Comparison of ENCODE assay signal across 28 cellular contexts in genomic region chr19:30008169-30008568, GRCh38.
"Had no signal": no experiment of that assay in that cellular context is flagged by ENCODE, and none has a peak within 500 bp of the region (broad histone marks: within the 10 kb centered on the region; RNA-seq: fewer than 3 reads in every experiment).

No MANE protein-coding gene starts in this region.

- H3K9me3 Mint-ChIP-seq: stimulated activated effector memory CD8-positive, alpha-beta T cell treated with anti-CD3 and anti-CD28 coated beads, Interleukin-12 subunit alpha, Interleukin-12 subunit beta, amount 100 ng/mL, for 72 hours; stimulated activated memory B cell treated with anti-CD40 and anti-IgM and Interleukin-4, amounts not matched to agents 10 μg/mL and 1 μg/mL and 100 μg/mL, for 72 hours; stimulated activated naive B cell treated with anti-CD40 and anti-IgM and Interleukin-4, amounts not matched to agents 10 μg/mL and 1 μg/mL and 100 μg/mL, for 72 hours; stimulated activated naive CD8-positive, alpha-beta T cell treated with anti-CD3 and anti-CD28 coated beads, Interleukin-15, amount 100 ng/mL, for 72 hours; stimulated activated naive CD8-positive, alpha-beta T cell treated with anti-CD3 and anti-CD28 coated beads, Interleukin-15, Interleukin-2, amounts not matched to agents 100 ng/mL and 50 ng/mL, for 24 hours; type B pancreatic cell had no signal

- H3K9me3 ChIP-seq: stomach, suprapubic skin, testis, thoracic aorta, thyroid gland, tibial artery, tibial nerve, transverse colon, upper lobe of left lung, upper lobe of right lung, uterus, vagina had no signal

- H3K4me3 ChIP-seq: stomach, suprapubic skin, testis, thoracic aorta, thyroid gland, tibial artery, tibial nerve, transverse colon, upper lobe of left lung, upper lobe of right lung, uterus, vagina had no signal

- H3K27ac ChIP-seq: stomach, suprapubic skin, testis, thoracic aorta, thyroid gland, tibial artery, tibial nerve, transverse colon, upper lobe of left lung, upper lobe of right lung, uterus, vagina had no signal

- H3K4me1 ChIP-seq: suprapubic skin, testis, thyroid gland, tibial artery, upper lobe of left lung, upper lobe of right lung, uterus had no signal

- H3K4me3 Mint-ChIP-seq: stimulated activated effector memory CD8-positive, alpha-beta T cell treated with anti-CD3 and anti-CD28 coated beads, Interleukin-12 subunit alpha, Interleukin-12 subunit beta, amount 100 ng/mL, for 72 hours; stimulated activated memory B cell treated with anti-CD40 and anti-IgM and Interleukin-4, amounts not matched to agents 10 μg/mL and 1 μg/mL and 100 μg/mL, for 72 hours; stimulated activated naive B cell treated with anti-CD40 and anti-IgM and Interleukin-4, amounts not matched to agents 10 μg/mL and 1 μg/mL and 100 μg/mL, for 72 hours; stimulated activated naive CD8-positive, alpha-beta T cell treated with anti-CD3 and anti-CD28 coated beads, Interleukin-15, amount 100 ng/mL, for 72 hours; stimulated activated naive CD8-positive, alpha-beta T cell treated with anti-CD3 and anti-CD28 coated beads, Interleukin-15, Interleukin-2, amounts not matched to agents 100 ng/mL and 50 ng/mL, for 24 hours; type B pancreatic cell had no signal

- ATAC-seq: stimulated activated effector memory CD8-positive, alpha-beta T cell treated with anti-CD3 and anti-CD28 coated beads, Interleukin-12 subunit alpha, Interleukin-12 subunit beta, amount 100 ng/mL, for 72 hours; stimulated activated memory B cell treated with anti-CD40 and anti-IgM and Interleukin-4, amounts not matched to agents 10 μg/mL and 1 μg/mL and 100 μg/mL, for 72 hours; stimulated activated naive B cell treated with anti-CD40 and anti-IgM and Interleukin-4, amounts not matched to agents 10 μg/mL and 1 μg/mL and 100 μg/mL, for 72 hours; stimulated activated naive CD8-positive, alpha-beta T cell treated with anti-CD3 and anti-CD28 coated beads, Interleukin-15, amount 100 ng/mL, for 72 hours; stimulated activated naive CD8-positive, alpha-beta T cell treated with anti-CD3 and anti-CD28 coated beads, Interleukin-15, Interleukin-2, amounts not matched to agents 100 U/mL and 50 U/mL, for 24 hours; upper lobe of right lung had no signal

- H3K27ac Mint-ChIP-seq: stimulated activated effector memory CD8-positive, alpha-beta T cell treated with anti-CD3 and anti-CD28 coated beads, Interleukin-12 subunit alpha, Interleukin-12 subunit beta, amount 100 ng/mL, for 72 hours; stimulated activated memory B cell treated with anti-CD40 and anti-IgM and Interleukin-4, amounts not matched to agents 10 μg/mL and 1 μg/mL and 100 μg/mL, for 72 hours; stimulated activated naive B cell treated with anti-CD40 and anti-IgM and Interleukin-4, amounts not matched to agents 10 μg/mL and 1 μg/mL and 100 μg/mL, for 72 hours; stimulated activated naive CD8-positive, alpha-beta T cell treated with anti-CD3 and anti-CD28 coated beads, Interleukin-15, amount 100 ng/mL, for 72 hours; stimulated activated naive CD8-positive, alpha-beta T cell treated with anti-CD3 and anti-CD28 coated beads, Interleukin-15, Interleukin-2, amounts not matched to agents 100 ng/mL and 50 ng/mL, for 24 hours; type B pancreatic cell had no signal

- DNase-seq: stimulated activated CD4-positive, alpha-beta T cell treated with anti-CD3 and anti-CD28 coated beads, Interleukin-2, amount 100 ng/mL, for 48 hours; stimulated activated CD4-positive, alpha-beta T cell treated with anti-CD3 and anti-CD28 coated beads, Interleukin-4, amount 100 ng/mL, for 1 hour; stimulated activated CD4-positive, alpha-beta T cell treated with anti-CD3 and anti-CD28 coated beads, Interleukin-4, amount 100 ng/mL, for 24 hours; stimulated activated CD4-positive, alpha-beta T cell treated with anti-CD3 and anti-CD28 coated beads, Interleukin-4, amount 100 ng/mL, for 4 hours; stimulated activated CD8-positive, alpha-beta memory T cell treated with anti-CD3 and anti-CD28 coated beads, Interleukin-4, amount 100 ng/mL, for 48 hours; stimulated activated naive B cell treated with anti-CD40 and anti-IgM and Interleukin-4, amounts not matched to agents 10 μg/mL and 1 μg/mL and 100 μg/mL, for 72 hours; stimulated activated naive CD4-positive, alpha-beta T cell; stimulated activated naive CD4-positive, alpha-beta T cell treated with Interleukin-2 at 50 U/mL for 16 hours; stimulated activated naive CD8-positive, alpha-beta T cell treated with anti-CD3 and anti-CD28 coated beads, Interleukin-15, amount 100 ng/mL, for 72 hours; stimulated activated naive CD8-positive, alpha-beta T cell treated with anti-CD3 and anti-CD28 coated beads, Interleukin-15, Interleukin-2, amounts not matched to agents 100 U/mL and 50 U/mL, for 24 hours; stomach; substantia nigra; testis; thyroid gland; tibial artery; transverse colon; trophoblast cell; upper lobe of left lung; upper lobe of right lung; uterus had no signal

- H3K4me1 Mint-ChIP-seq: stimulated activated memory B cell treated with anti-CD40 and anti-IgM and Interleukin-4, amounts not matched to agents 10 μg/mL and 1 μg/mL and 100 μg/mL, for 72 hours had no signal

- H3K27me3 Mint-ChIP-seq: stimulated activated memory B cell treated with anti-CD40 and anti-IgM and Interleukin-4, amounts not matched to agents 10 μg/mL and 1 μg/mL and 100 μg/mL, for 72 hours; stimulated activated naive B cell treated with anti-CD40 and anti-IgM and Interleukin-4, amounts not matched to agents 10 μg/mL and 1 μg/mL and 100 μg/mL, for 72 hours; stimulated activated naive CD8-positive, alpha-beta T cell treated with anti-CD3 and anti-CD28 coated beads, Interleukin-15, amount 100 ng/mL, for 72 hours; stimulated activated naive CD8-positive, alpha-beta T cell treated with anti-CD3 and anti-CD28 coated beads, Interleukin-15, Interleukin-2, amounts not matched to agents 100 ng/mL and 50 ng/mL, for 24 hours; type B pancreatic cell had no signal

- H3K27me3 ChIP-seq: stomach, suprapubic skin, testis, thyroid gland, tibial artery, tibial nerve, transverse colon, upper lobe of left lung, upper lobe of right lung, uterus, vagina had no signal

- H3K36me3 ChIP-seq: thyroid gland, uterus had no signal
